In the genomic region with DNA sequence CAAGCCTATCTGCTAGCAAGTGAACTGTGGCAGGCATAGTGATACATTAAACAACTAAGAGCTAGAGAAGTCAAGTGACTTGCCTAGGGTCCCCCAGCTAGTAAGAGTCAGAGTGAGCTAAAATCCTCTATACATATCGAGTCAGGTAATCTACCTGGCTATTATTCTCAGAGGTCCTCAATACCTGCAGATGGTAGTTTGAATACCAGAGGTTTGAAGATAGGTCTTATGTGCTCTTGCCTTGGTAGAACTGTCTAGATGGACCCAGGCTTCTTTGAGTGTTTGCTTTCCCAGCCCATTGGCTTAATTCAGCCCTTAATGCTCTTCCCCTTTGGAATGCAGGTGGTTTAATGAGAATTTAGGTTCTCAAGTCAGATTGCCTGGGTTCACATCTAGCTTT, we compare ENCODE assay signal across 10 cellular contexts. TPM values are rescaled to one million over a fixed set of nuclear protein-coding genes. Genes with fewer than 3 reads are reported as not detected.
A peak's percentile ranks its signal among the peaks of the same experiment; 100 is the strongest.
DNase-seq lines count a peak whose midpoint lies in the region; ATAC-seq and TF ChIP-seq lines count a peak whose summit lies in the region.
"Had no signal": no experiment of that assay in that cellular context is flagged by ENCODE, and none has a peak within 500 bp of the region (broad histone marks: within the 10 kb centered on the region; RNA-seq: fewer than 3 reads in every experiment).

No MANE protein-coding gene starts in this region.

- peaks cover 4% of the 10 kb centered on the region; the same call in 1 of the 2 replicates for H4K20me1 ChIP-seq in GM23338 (replicated peaks; ENCODE audit: insufficient read depth)

- intact Hi-C loops in A673 (cut with micrococcal nuclease; ENCODE audit: unreplicated experiment): no loop called here

- H3F3A ChIP-seq in GM23338 (replicated peaks; ENCODE audit: low read depth): peaks cover 13% of the 10 kb centered on the region; the same call in 1 of the 2 replicates

- H3K9me2 ChIP-seq in GM23338 (ENCODE audit: insufficient read depth): no peaks in the 10 kb centered on the region

- POLR2A ChIA-PET in A673 (lab: Charles Lee; ENCODE audit: low non-redundant PET): no interaction called here

- peaks cover 16% of the 10 kb centered on the region for H3K27me3 Mint-ChIP-seq in GM23338 (ENCODE audit: insufficient read depth, low read depth, poor library complexity)
- no peaks in the 10 kb centered on the region for H3K27me3 Mint-ChIP-seq in activated T-helper 17 cell treated with anti-CD3 and anti-CD28 coated beads, Interleukin-2, amount 50 U/mL, for 72 hours
- peaks cover 1 to 6% (median 4%) of the 10 kb centered on the region in 3 donors for H3K27me3 Mint-ChIP-seq in immature natural killer cell (ENCODE audit: low read depth in 3 of 3)

- H3K4me1 Mint-ChIP-seq in GM23338 (peaks cover 8% of the 10 kb centered on the region), immature natural killer cell (peaks cover 14 to 30% of the 10 kb centered on the region in 2 donors)
- H3K4me1 Mint-ChIP-seq in activated T-helper 17 cell treated with anti-CD3 and anti-CD28 coated beads, Interleukin-2, amount 50 U/mL, for 72 hours: no peaks in the 10 kb centered on the region

- H3K4me2 ChIP-seq in GM23338: peak overlapping the region; percentile 90

- no peaks in the 10 kb centered on the region for H3K9me3 Mint-ChIP-seq in GM23338
- H3K9me3 Mint-ChIP-seq in activated T-helper 17 cell treated with anti-CD3 and anti-CD28 coated beads, Interleukin-2, amount 50 U/mL, for 72 hours: no peaks in the 10 kb centered on the region
- no peaks in the 10 kb centered on the region for H3K9me3 Mint-ChIP-seq in immature natural killer cell

- BruUV-seq in A673 (replicated peaks; lab: Mats Ljungman, UMichigan): no TSS peak

- no peak overlapping the region for H2AFZ ChIP-seq in GM23338

- TF ChIP-seq CTCF in A673 (conservative IDR thresholded peaks at IDR 0.05; ENCODE audit: low read depth, low read length) (no peak), GM23338 (conservative IDR thresholded peaks at IDR 0.05; ENCODE audit: low read depth in 2 of 2) (no peak), omental fat pad (IDR thresholded peaks at IDR 0.05) (no peak)

- DNase-seq in A673 (ENCODE audit: low spot score) (no peak), GM23338 (ENCODE audit: low spot score) (no peak), immature natural killer cell (no peak), omental fat pad (ENCODE audit: low spot score) (no peak), SIG-M5 treated with dmso at 0.1 percent for 504 hours (lab: John Stamatoyannopoulos, UW; ENCODE audit: unreplicated experiment) (no peak)
- DNase-seq: NCI-H1436 had no signal

- H3K4me3 Mint-ChIP-seq in GM23338 (peak overlapping the region; percentile 94), immature natural killer cell (peak overlapping the region; percentile 88 to 92 (median 90))
- peak overlapping the region; percentile 83 for H3K4me3 Mint-ChIP-seq in activated T-helper 17 cell treated with anti-CD3 and anti-CD28 coated beads, Interleukin-2, amount 50 U/mL, for 72 hours

- peak overlapping the region; percentile 84 for H3K4me3 ChIP-seq in A673 (ENCODE audit: low read depth, low read length, poor library complexity, severe bottlenecking)
- H3K4me3 ChIP-seq in GM23338: peak overlapping the region; percentile 64

- H3K27ac Mint-ChIP-seq in GM23338: peak overlapping the region; percentile 93
- peak overlapping the region; percentile 71 for H3K27ac Mint-ChIP-seq in activated T-helper 17 cell treated with anti-CD3 and anti-CD28 coated beads, Interleukin-2, amount 50 U/mL, for 72 hours
- H3K27ac Mint-ChIP-seq in immature natural killer cell: peak overlapping the region; percentile 77 to 92 (median 86)

- CTCF ChIA-PET in A673 (lab: Charles Lee): interaction anchor here (0.6 kb wide), 1 partner anchor 58 kb away, joined by 8 read pairs; no protein-coding TSS in a partner anchor

- no peaks in the 10 kb centered on the region for H3K27me3 ChIP-seq in A673 (replicated peaks; ENCODE audit: insufficient read depth, low read depth, low read length, poor library complexity)
- H3K27me3 ChIP-seq in GM23338 (ENCODE audit: insufficient read depth): no peaks in the 10 kb centered on the region
- H3K27me3 ChIP-seq: Peyer's patch had no signal

- H3K27ac ChIP-seq in A673 (ENCODE audit: low read depth, low read length, poor library complexity, severe bottlenecking): no peak overlapping the region
- no peak overlapping the region for H3K27ac ChIP-seq in GM23338 (ENCODE audit: low read depth)

- H3K36me3 Mint-ChIP-seq in GM23338 (ENCODE audit: low read depth): peaks cover 18% of the 10 kb centered on the region; the same call in 2 of the 3 replicates
- peaks cover 16% of the 10 kb centered on the region for H3K36me3 Mint-ChIP-seq in activated T-helper 17 cell treated with anti-CD3 and anti-CD28 coated beads, Interleukin-2, amount 50 U/mL, for 72 hours (ENCODE audit: low read depth)
- peaks cover 0 to 5% (median 0%) of the 10 kb centered on the region in 3 donors for H3K36me3 Mint-ChIP-seq in immature natural killer cell

- no peaks in the 10 kb centered on the region for H3K9me3 ChIP-seq in A673 (ENCODE audit: low read depth, low read length, poor library complexity, severe bottlenecking)
- H3K9me3 ChIP-seq: Peyer's patch had no signal

- ATAC-seq in GM23338 (no peak), omental fat pad (ENCODE audit: low FRiP score) (no peak), GM21737 (IDR thresholded peaks at IDR 0.05; ENCODE audit: unreplicated experiment) (no peak), HG03139 (IDR thresholded peaks at IDR 0.05; ENCODE audit: unreplicated experiment) (no peak)
- no peak for ATAC-seq in activated T-helper 17 cell treated with anti-CD3 and anti-CD28 coated beads, Interleukin-2, amount 50 U/mL, for 72 hours (replicated peaks)

- peaks cover 10% of the 10 kb centered on the region for H3K79me2 ChIP-seq in GM23338 (replicated peaks; ENCODE audit: insufficient read depth)

- H3K4me1 ChIP-seq in A673 (ENCODE audit: insufficient read depth, low read length, poor library complexity, severe bottlenecking) (peaks cover 7% of the 10 kb centered on the region), GM23338 (ENCODE audit: insufficient read depth) (peaks cover 14% of the 10 kb centered on the region)

- H3K36me3 ChIP-seq in A673 (ENCODE audit: insufficient read depth, low read length, poor library complexity, severe bottlenecking) (peaks cover 25% of the 10 kb centered on the region), GM23338 (ENCODE audit: insufficient read depth) (peaks cover 9% of the 10 kb centered on the region; the same call in 1 of the 2 replicates)

RNA-seq across cellular contexts. Expression of gene ERGIC3, which starts 1.1 kb away (rescaled TPM):
- total RNA-seq in A673 (2021) (256 and 258 TPM in 2 replicates), omental fat pad (100 to 1,000 TPM; 143 to 184 (median 163) TPM)
- 121 and 147 TPM in 2 replicates for total RNA-seq in GM23338 (2014; rRNA removed; shearing (Covaris generic))
- polyA plus RNA-seq in GM23338 (2016; fragmentation: Nextera tagmentation; extraction: Ambion mirVana) (139 and 155 TPM in 2 replicates), immature natural killer cell (100 to 1,000 TPM; 102 to 169 (median 138) TPM)
- 100 to 1,000 TPM; 133 to 142 TPM for total RNA-seq in activated T-helper 17 cell treated with anti-CD3 and anti-CD28 coated beads, Interleukin-2, amount 50 U/mL, for 72 hours

RNA-seq across cellular contexts. Expression of gene C20orf173, which starts 13.5 kb away (rescaled TPM):
- not detected in 2 replicates for total RNA-seq in A673 (2021)
- total RNA-seq in GM23338 (2014; rRNA removed; shearing (Covaris generic)): not detected in 2 replicates
- not detected in 2 replicates for polyA plus RNA-seq in GM23338 (2016; fragmentation: Nextera tagmentation; extraction: Ambion mirVana)
- not detected for total RNA-seq in activated T-helper 17 cell treated with anti-CD3 and anti-CD28 coated beads, Interleukin-2, amount 50 U/mL, for 72 hours
- polyA plus RNA-seq in immature natural killer cell: not detected
- total RNA-seq in omental fat pad: not detected
- total RNA-seq: Peyer's patch had no signal
